ENCODE assay signal across 17 cellular contexts in the genomic region with DNA sequence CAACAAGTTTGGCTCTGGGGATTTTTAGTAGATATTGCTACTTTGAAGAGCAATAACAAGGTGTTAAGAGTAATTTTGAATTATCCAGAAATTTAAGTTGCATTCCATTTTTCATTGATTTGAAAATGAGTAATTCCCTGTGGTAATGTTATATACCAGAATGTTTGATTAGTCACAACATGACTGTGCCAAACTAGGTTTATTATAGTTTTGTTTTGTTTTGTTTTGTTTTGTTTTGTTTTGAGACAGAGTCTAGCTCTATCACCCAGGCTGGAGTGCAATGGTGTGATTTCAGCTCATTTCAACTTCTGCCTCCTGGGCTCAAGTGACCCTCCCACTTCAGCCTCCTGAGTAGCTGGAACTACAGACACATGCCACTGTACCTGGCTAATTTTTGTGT. TPM values are rescaled to one million over a fixed set of nuclear protein-coding genes. Genes with fewer than 3 reads are reported as not detected.
A peak's percentile ranks its signal among the peaks of the same experiment; 100 is the strongest.
DNase-seq lines count a peak whose midpoint lies in the region; ATAC-seq and TF ChIP-seq lines count a peak whose summit lies in the region.
"Had no signal": no experiment of that assay in that cellular context is flagged by ENCODE, and none has a peak within 500 bp of the region (broad histone marks: within the 10 kb centered on the region; RNA-seq: fewer than 3 reads in every experiment).

No MANE protein-coding gene starts in this region.

- CTCF ChIA-PET in WTC11 (lab: Charles Lee): no interaction called here

- H3K36me3 ChIP-seq in mucosa of descending colon (ENCODE audit: low read depth): no peaks in the 10 kb centered on the region

- H3K4me3 ChIP-seq in fibroblast of villous mesenchyme (ENCODE audit: low read depth, low read length): no peak overlapping the region
- H3K4me3 ChIP-seq in mucosa of descending colon: no peak overlapping the region
- H3K4me3 ChIP-seq: K562 had no signal

- no peaks in the 10 kb centered on the region for H3K27me3 Mint-ChIP-seq in WTC11 (ENCODE audit: low read depth)
- H3K27me3 Mint-ChIP-seq: B cell; CD4-positive, CD25-positive, alpha-beta regulatory T cell had no signal

- peaks cover 38% of the 10 kb centered on the region for H3K36me3 Mint-ChIP-seq in WTC11

- intact Hi-C loops in mucosa of descending colon (cut with DNase I, micrococcal nuclease): no loop called here

- no peaks in the 10 kb centered on the region for H3K4me1 ChIP-seq in mucosa of descending colon (ENCODE audit: low read depth)

- H3K4me1 Mint-ChIP-seq in WTC11: peaks cover 13% of the 10 kb centered on the region
- H3K4me1 Mint-ChIP-seq: B cell had no signal

- ATAC-seq in WTC11 (no peak), mucosa of descending colon (no peak)
- ATAC-seq: K562 had no signal

- peak overlapping the region; percentile 36; the same call in 1 of the 2 replicates for H3K27ac Mint-ChIP-seq in WTC11
- H3K27ac Mint-ChIP-seq: B cell; CD4-positive, CD25-positive, alpha-beta regulatory T cell had no signal

- H3K9me3 Mint-ChIP-seq in WTC11: no peaks in the 10 kb centered on the region
- H3K9me3 Mint-ChIP-seq: CD4-positive, CD25-positive, alpha-beta regulatory T cell; H9 had no signal

- DNase-seq in AG20443 (ENCODE audit: low spot score) (peak; percentile 13), HCEC 1CT (peak; percentile 44), WTC11 (ENCODE audit: low spot score) (no peak), fibroblast of villous mesenchyme (ENCODE audit: low read depth) (peak; percentile 23), SIG-M5 (lab: John Stamatoyannopoulos, UW) (no peak), MV-4-11 (lab: John Stamatoyannopoulos, UW) (no peak), NCI-H2107 treated with DMSO at 0.1 percent for 48 hours (lab: John Stamatoyannopoulos, UW; ENCODE audit: unreplicated experiment) (no peak), mucosa of descending colon (no peak)
- DNase-seq: CD4-positive, CD25-positive, alpha-beta regulatory T cell; DMS53; H9; NCI-H1105; NCI-H187; NCI-H69; NK-92 treated with Interleukin-12 subunit alpha and Interleukin-12 subunit beta, amount 100 ng/mL, for 24 hours had no signal

- no peak overlapping the region for H3K4me3 Mint-ChIP-seq in WTC11
- H3K4me3 Mint-ChIP-seq: B cell; CD4-positive, CD25-positive, alpha-beta regulatory T cell; H9 had no signal

- TF ChIP-seq CTCF in WTC11 (IDR thresholded peaks at IDR 0.05) (no peak), fibroblast of villous mesenchyme (IDR thresholded peaks at IDR 0.05; ENCODE audit: insufficient read depth, low read depth, low read length) (no peak), mucosa of descending colon (IDR thresholded peaks at IDR 0.05) (no peak)

- POLR2A ChIA-PET in WTC11 (lab: Charles Lee): no interaction called here

- no peaks in the 10 kb centered on the region for H3K9me3 ChIP-seq in mucosa of descending colon

TF ChIP-seq in WTC11, 78 proteins besides CTCF, POLR2A, EP300 and RAD21:
- TF ChIP-seq NR2C2 (CRISPR knock-in tag; IDR thresholded peaks at IDR 0.05) (no peak), ZNF317 (CRISPR knock-in tag; IDR thresholded peaks at IDR 0.05; ENCODE audit: borderline replicate concordance, low read depth) (no peak), GTF2I (CRISPR knock-in tag; conservative IDR thresholded peaks at IDR 0.05) (no peak)
TF ChIP-seq in WTC11: peak in this region for 0.

RNA-seq across cellular contexts. Expression of a gene that starts 40.7 kb away (rescaled TPM):
- total RNA-seq in WTC11 (2021): 37.5 to 40.0 TPM (median 38.7 TPM) in 3 replicates
- total RNA-seq in fibroblast of villous mesenchyme: 28.7 and 31.1 TPM in 2 replicates
- 10 to 100 TPM; 27.8 to 34.9 (median 28.3) TPM for total RNA-seq in mucosa of descending colon

Comparison
In these comparisons a context has a peak if more than half of its experiments do, and no peak if none do; other contexts are left out.
1. DNase-seq: peak in AG20443 (single experiment), HCEC 1CT (single experiment) and fibroblast of villous mesenchyme (single experiment); none in WTC11 (single experiment), SIG-M5 (single experiment), MV-4-11 (single experiment), NCI-H2107 treated with DMSO at 0.1 percent for 48 hours (single experiment) and mucosa of descending colon (0 of 3).